8 cellular contexts compared by ENCODE assay signal in genomic region chr12:32671930-32672785, GRCh38. TPM values are rescaled to one million over a fixed set of nuclear protein-coding genes. Genes with fewer than 3 reads are reported as not detected.
DNase-seq lines count a peak whose midpoint lies in the region; ATAC-seq and TF ChIP-seq lines count a peak whose summit lies in the region.

No MANE protein-coding gene starts in this region.

- H3K27ac ChIP-seq in cardiac muscle cell = no peak overlapping the region

- H3K36me3 ChIP-seq in cardiac muscle cell = no peaks in the 10 kb centered on the region

- H3K4me1 ChIP-seq in cardiac muscle cell (ENCODE audit: low read depth) = no peaks in the 10 kb centered on the region

- ATAC-seq in HG03108 (IDR thresholded peaks at IDR 0.05; ENCODE audit: unreplicated experiment) (no peak), HG03354 (IDR thresholded peaks at IDR 0.05; ENCODE audit: poor library complexity, severe bottlenecking, unreplicated experiment) (no peak)

- H3K27me3 ChIP-seq in cardiac muscle cell = no peaks in the 10 kb centered on the region

- peak; percentile 54 for TF ChIP-seq CTCF in WI38 (IDR thresholded peaks at IDR 0.05; ENCODE audit: low read depth, low read length)
- peak; percentile 61 for TF ChIP-seq CTCF in cardiac muscle cell (IDR thresholded peaks at IDR 0.05; ENCODE audit: low read depth, low read length)
- peak; percentile 74 for TF ChIP-seq CTCF in retinal pigment epithelial cell (conservative IDR thresholded peaks at IDR 0.05; ENCODE audit: low read depth, low read length)

- CTCF ChIA-PET in HEK293T (lab: Yijun Ruan, JAX) = interaction anchor here (0.5 to 1.6 kb wide), 10 partner anchors 9 to 782 kb away, joined by 3 to 6 read pairs (median 3); no protein-coding TSS in a partner anchor

- DNase-seq in DMS 273 treated with DMSO at 0.1 percent for 48 hours (lab: John Stamatoyannopoulos, UW) (peak; percentile 62), HEK293T (ENCODE audit: extremely low spot score) (peak; percentile 54), NCI-H2171 (lab: John Stamatoyannopoulos, UW) (peak; percentile 79), cardiac muscle cell (ENCODE audit: low read depth in 1 of 2, low spot score in 1 of 2) (peak; percentile 55 to 90), retinal pigment epithelial cell (ENCODE audit: low read depth) (no peak)

- POLR2A ChIA-PET in HEK293T (lab: Yijun Ruan, JAX) = no interaction called here

- no peaks in the 10 kb centered on the region for H3K9me3 ChIP-seq in cardiac muscle cell (ENCODE audit: low read depth)

- H3K4me3 ChIP-seq in WI38 (ENCODE audit: low read depth, low read length) (no peak overlapping the region), cardiac muscle cell (no peak overlapping the region), retinal pigment epithelial cell (ENCODE audit: low read length) (no peak overlapping the region)

TF ChIP-seq in HEK293T, 16 proteins besides CTCF, POLR2A, EP300 and RAD21:
- TF ChIP-seq FOXK2 (IDR thresholded peaks at IDR 0.05) = no peak
- no peak for TF ChIP-seq ELF4 (IDR thresholded peaks at IDR 0.05)
- no peak for TF ChIP-seq BHLHE40 (IDR thresholded peaks at IDR 0.05; ENCODE audit: borderline replicate concordance)
- TF ChIP-seq LEF1 (IDR thresholded peaks at IDR 0.05; ENCODE audit: borderline replicate concordance) = no peak
- TF ChIP-seq NFRKB (IDR thresholded peaks at IDR 0.05) = no peak
- no peak for TF ChIP-seq ZNF384 (IDR thresholded peaks at IDR 0.05)

RNA-seq across cellular contexts. Expression of gene DNM1L, which starts 6.9 kb away (rescaled TPM):
- total RNA-seq in cardiac muscle cell = 51.9 and 57.5 TPM in 2 replicates
- 56.7 and 64.4 TPM in 2 replicates for polyA plus RNA-seq in cardiac muscle cell
